Comparison of ENCODE assay signal across 33 cellular contexts in the genomic region with DNA sequence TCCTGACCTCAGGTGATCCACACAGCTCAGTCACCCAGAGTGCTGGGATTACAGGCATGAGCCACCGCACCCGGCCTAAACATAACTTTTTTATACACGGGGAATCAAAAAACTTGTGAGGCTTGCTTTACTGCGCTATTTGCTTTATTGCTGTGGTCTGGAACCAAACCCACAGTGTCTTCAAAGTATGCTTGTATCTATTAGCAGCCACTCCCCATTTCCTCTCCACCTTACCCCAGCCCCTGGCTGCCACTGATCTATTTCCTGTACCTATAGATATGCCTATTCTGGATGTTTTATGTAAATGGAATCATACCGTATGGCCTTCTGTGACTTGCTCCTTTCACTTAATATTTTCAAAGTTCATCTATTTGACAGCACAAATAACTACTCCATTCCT.
"Had no signal": no experiment of that assay in that cellular context is flagged by ENCODE, and none has a peak within 500 bp of the region (broad histone marks: within the 10 kb centered on the region; RNA-seq: fewer than 3 reads in every experiment).

No MANE protein-coding gene starts in this region.

- H3K4me2 ChIP-seq: PC-9 had no signal

- H3K27me3 ChIP-seq: SJCRH30 had no signal

- H3K36me3 ChIP-seq: SJCRH30 had no signal

- H3K4me1 ChIP-seq: SJCRH30 had no signal

- H3K9me3 ChIP-seq: SJCRH30 had no signal

- ATAC-seq: Panc1, Right ventricle myocardium inferior, SK-N-SH treated with all-trans-retinoic acid at 6 μM for 48 hours had no signal

- H3K4me3 ChIP-seq: PC-9, SJCRH30, SK-N-MC had no signal

- H3K27ac ChIP-seq: PC-9, RWPE1, SJCRH30, SK-N-MC had no signal

- DNase-seq: MM.1S, MV-4-11, NCI-H1048, NCI-H1092 treated with DMSO at 0.1 percent for 48 hours, NCI-H1105 treated with DMSO at 0.1 percent for 48 hours, NCI-H1417, NCI-H1436, NCI-H146, NCI-H1694, NCI-H187, NCI-H1930, NCI-H2029 treated with DMSO at 0.1 percent for 48 hours, NCI-H2081 treated with DMSO at 0.1 percent for 48 hours, NCI-H2107, NCI-H2171, NCI-H226, NCI-H446 treated with DMSO at 0.1 percent for 48 hours, NCI-H510A, NCI-H524, NCI-H526, NCI-H69, NCI-H748 treated with DMSO at 0.1 percent for 48 hours, NCI-H82, PC-9, SHP77, SIG-M5, SJCRH30, T-helper 1 cell had no signal

- H2AFZ ChIP-seq: PC-9 had no signal
